In genomic region chr2:233706720-233707119, GRCh38 we compare ENCODE assay signal across 1 cellular context.
A peak's percentile ranks its signal among the peaks of the same experiment; 100 is the strongest.
TF ChIP-seq lines count a peak whose summit lies in the region.

No MANE protein-coding gene starts in this region.

TF ChIP-seq in IMR-90, 13 proteins besides CTCF, POLR2A, EP300 and RAD21:
- TF ChIP-seq ELK1 (IDR thresholded peaks at IDR 0.05; ENCODE audit: borderline replicate concordance, low read depth, low read length) (no peak), USF2 (IDR thresholded peaks at IDR 0.05; ENCODE audit: low read depth, low read length) (no peak), CEBPB (IDR thresholded peaks at IDR 0.05; ENCODE audit: low read depth, low read length) (0 out of 2 replicates have a peak, but pooled peaks have one; percentile 20), MAFK (IDR thresholded peaks at IDR 0.05; ENCODE audit: low read depth, low read length) (no peak), SMC3 (IDR thresholded peaks at IDR 0.05; ENCODE audit: low read depth, low read length) (no peak), BHLHE40 (IDR thresholded peaks at IDR 0.05; ENCODE audit: low read depth, low read length) (no peak), MXI1 (IDR thresholded peaks at IDR 0.05; ENCODE audit: borderline replicate concordance, low read depth, low read length) (no peak), FOS (IDR thresholded peaks at IDR 0.05; ENCODE audit: low read depth, low read length) (no peak)
